ENCODE assay signal across 18 cellular contexts in genomic region chr5:171513591-171513990, GRCh38.
DNase-seq lines count a peak whose midpoint lies in the region; ATAC-seq and TF ChIP-seq lines count a peak whose summit lies in the region.
"Had no signal": no experiment of that assay in that cellular context is flagged by ENCODE, and none has a peak within 500 bp of the region (broad histone marks: within the 10 kb centered on the region; RNA-seq: fewer than 3 reads in every experiment).

No MANE protein-coding gene starts in this region.

- no peak overlapping the region for H4K91ac ChIP-seq in IMR-90 (ENCODE audit: insufficient read depth, low read depth, low read length)

- no peak overlapping the region for H3K9ac ChIP-seq in IMR-90 (ENCODE audit: low read depth, low read length)
- H3K9ac ChIP-seq: BLaER1 had no signal

- H3K4me3 Mint-ChIP-seq in naive thymus-derived CD8-positive, alpha-beta T cell, result no peak overlapping the region
- H3K4me3 Mint-ChIP-seq: CD14-positive monocyte; CD4-positive, alpha-beta memory T cell had no signal

- H3K56ac ChIP-seq in IMR-90 (ENCODE audit: extremely low read depth, insufficient read depth, low read length), result no peak overlapping the region

- no peak overlapping the region for H2BK15ac ChIP-seq in IMR-90 (ENCODE audit: low read depth, low read length)

- POLR2A ChIA-PET in IMR-90 (lab: Charles Lee; ENCODE audit: unreplicated experiment), result no interaction called here
- POLR2A ChIA-PET in naive thymus-derived CD8-positive, alpha-beta T cell (lab: Charles Lee), result no interaction called here

- CTCF ChIA-PET in IMR-90 (lab: Yijun Ruan, JAX), result no interaction called here

- H4K8ac ChIP-seq in IMR-90 (ENCODE audit: low read depth in 2 of 2, low read length in 2 of 2), result no peak overlapping the region

- no peak for ATAC-seq in IMR-90 (ENCODE audit: low read depth)
- no peak for ATAC-seq in GM18517 (IDR thresholded peaks at IDR 0.05; ENCODE audit: unreplicated experiment)
- ATAC-seq in naive thymus-derived CD8-positive, alpha-beta T cell, result no peak
- ATAC-seq in HG02678 (IDR thresholded peaks at IDR 0.05; ENCODE audit: unreplicated experiment), result no peak
- ATAC-seq: A549 had no signal

- no peak overlapping the region for H2BK5ac ChIP-seq in IMR-90 (ENCODE audit: low read depth, low read length, poor library complexity, severe bottlenecking)

- no peaks in the 10 kb centered on the region for H3K9me1 ChIP-seq in IMR-90 (ENCODE audit: insufficient read depth, low read length)

- H3K4ac ChIP-seq in IMR-90 (ENCODE audit: low read depth, low read length), result no peak overlapping the region

- no peaks in the 10 kb centered on the region for H3K36me3 ChIP-seq in IMR-90 (ENCODE audit: control insufficient read depth, insufficient read depth, low read length)
- H3K36me3 ChIP-seq: BLaER1, HAP-1 had no signal

- intact Hi-C loops in IMR-90 (cut with micrococcal nuclease), result no loop called here

- no peak overlapping the region for H2AK5ac ChIP-seq in IMR-90 (ENCODE audit: low read depth, low read length)

- H2AFZ ChIP-seq in IMR-90 (replicated peaks; ENCODE audit: low read length, poor library complexity), result no peak overlapping the region

- H3K27ac Mint-ChIP-seq in naive thymus-derived CD8-positive, alpha-beta T cell, result no peak overlapping the region
- H3K27ac Mint-ChIP-seq: CD14-positive monocyte; CD4-positive, alpha-beta memory T cell had no signal

- DNase-seq in AG20443 (ENCODE audit: low spot score), result peak; percentile 43
- peak; percentile 18 for DNase-seq in IMR-90
- peak; percentile 11 for DNase-seq in epithelial cell of esophagus (ENCODE audit: low read depth)
- DNase-seq in fibroblast of peridontal ligament (ENCODE audit: extremely low read depth), result peak; percentile 18
- no peak for DNase-seq in naive thymus-derived CD8-positive, alpha-beta T cell
- no peak for DNase-seq in activated CD8-positive, alpha-beta memory T cell treated with anti-CD3 and anti-CD28 coated beads, Interleukin-2, amount 50 U/mL, for 48 hours
- DNase-seq: CD4-positive, alpha-beta memory T cell; DMS153; DMS79; GDM1 had no signal

- no peak overlapping the region for H2BK120ac ChIP-seq in IMR-90 (ENCODE audit: low read depth, low read length)

- TF ChIP-seq RAD21 in IMR-90 (IDR thresholded peaks at IDR 0.05; ENCODE audit: low read length), result no peak

- no peaks in the 10 kb centered on the region for H3K79me1 ChIP-seq in IMR-90 (ENCODE audit: low read depth in 1 of 2, low read length in 2 of 2)

- H3K27me3 Mint-ChIP-seq in naive thymus-derived CD8-positive, alpha-beta T cell, result peaks cover 13 to 28% (median 19%) of the 10 kb centered on the region in 5 donors

- no peak overlapping the region for H3K4me2 ChIP-seq in IMR-90 (ENCODE audit: low read depth, low read length)
- H3K4me2 ChIP-seq: A549, BLaER1 had no signal

- no peak overlapping the region for H3K27ac ChIP-seq in IMR-90 (ENCODE audit: insufficient read depth, low read length)
- H3K27ac ChIP-seq: 22Rv1, A549, BLaER1, HL-60 had no signal

- peaks cover 8% of the 10 kb centered on the region for H3K27me3 ChIP-seq in IMR-90 (ENCODE audit: control insufficient read depth, insufficient read depth, low read length)
- H3K27me3 ChIP-seq: BLaER1 had no signal

- TF ChIP-seq POLR2A in IMR-90 (IDR thresholded peaks at IDR 0.05; ENCODE audit: low read depth, low read length), result no peak

- H3K18ac ChIP-seq in IMR-90 (ENCODE audit: low read depth, low read length), result no peak overlapping the region

- BruUV-seq in IMR-90 (replicated peaks; lab: Mats Ljungman, UMichigan), result no TSS peak

- H4K5ac ChIP-seq in IMR-90 (ENCODE audit: low read depth, low read length), result no peak overlapping the region

- no peak overlapping the region for H3K4me3 ChIP-seq in IMR-90 (ENCODE audit: insufficient read depth, low read depth, low read length)
- no peak overlapping the region for H3K4me3 ChIP-seq in epithelial cell of esophagus (ENCODE audit: low read length)
- H3K4me3 ChIP-seq: A549, BLaER1, HAP-1 had no signal

- H4K20me1 ChIP-seq in IMR-90 (ENCODE audit: insufficient read depth, low read length), result no peaks in the 10 kb centered on the region
- H4K20me1 ChIP-seq: BLaER1 had no signal

- no peak overlapping the region for H2BK20ac ChIP-seq in IMR-90 (ENCODE audit: low read depth, low read length)

- H3K4me1 Mint-ChIP-seq in naive thymus-derived CD8-positive, alpha-beta T cell, result peaks cover 0 to 4% (median 0%) of the 10 kb centered on the region in 4 donors
- H3K4me1 Mint-ChIP-seq: CD14-positive monocyte; CD4-positive, alpha-beta memory T cell had no signal

- TF ChIP-seq CTCF in IMR-90 (conservative IDR thresholded peaks at IDR 0.05; ENCODE audit: low read depth, low read length), result no peak
- no peak for TF ChIP-seq CTCF in epithelial cell of esophagus (IDR thresholded peaks at IDR 0.05; ENCODE audit: insufficient read depth, low read depth, low read length, missing control alignments)

- WGBS in IMR-90 (ENCODE audit: extremely low coverage in 2 of 2, insufficient read length in 1 of 2), 2 experiments, result no CpG with 5 or more reads among the region's 2 CpGs

- H3K9me3 Mint-ChIP-seq in naive thymus-derived CD8-positive, alpha-beta T cell, result no peaks in the 10 kb centered on the region
- H3K9me3 Mint-ChIP-seq: CD14-positive monocyte; CD4-positive, alpha-beta memory T cell had no signal

- in situ Hi-C loops in IMR-90 (cut with MboI; ENCODE audit: low sequenced_read_pairs), result no loop called here

- no peaks in the 10 kb centered on the region for H3K4me1 ChIP-seq in IMR-90 (ENCODE audit: control insufficient read depth, insufficient read depth, low read length)
- H3K4me1 ChIP-seq: A549, BLaER1, HAP-1 had no signal

- H2AK9ac ChIP-seq in IMR-90 (replicated peaks; ENCODE audit: low read depth, low read length, poor library complexity), result no peak overlapping the region

- H3K36me3 Mint-ChIP-seq in naive thymus-derived CD8-positive, alpha-beta T cell, result no peaks in the 10 kb centered on the region
- H3K36me3 Mint-ChIP-seq: CD14-positive monocyte; CD4-positive, alpha-beta memory T cell had no signal

- no peak overlapping the region for H3K14ac ChIP-seq in IMR-90 (replicated peaks; ENCODE audit: low read depth, low read length)

- no peak overlapping the region for H3K23ac ChIP-seq in IMR-90 (ENCODE audit: low read depth, low read length)

- no peaks in the 10 kb centered on the region for H3K9me3 ChIP-seq in IMR-90 (ENCODE audit: control insufficient read depth, insufficient read depth, low read length)
- H3K9me3 ChIP-seq: A549, BLaER1, HAP-1 had no signal

- dilution Hi-C loops in IMR-90 (cut with HindIII; ENCODE audit: low sequenced_read_pairs, unreplicated experiment), result no loop called here

TF ChIP-seq in IMR-90, 13 proteins besides CTCF, POLR2A, EP300 and RAD21:
- TF ChIP-seq RCOR1 (IDR thresholded peaks at IDR 0.05; ENCODE audit: insufficient replicate concordance, low read length) (no peak), CHD1 (IDR thresholded peaks at IDR 0.05; ENCODE audit: low read depth, low read length) (no peak), BHLHE40 (IDR thresholded peaks at IDR 0.05; ENCODE audit: low read depth, low read length) (no peak), CEBPB (IDR thresholded peaks at IDR 0.05; ENCODE audit: low read depth, low read length) (no peak)

Comparison
In these comparisons a context has a peak if more than half of its experiments do, and no peak if none do; other contexts are left out.
1. DNase-seq: peak in AG20443 (single experiment), IMR-90 (single experiment), epithelial cell of esophagus (single experiment) and fibroblast of peridontal ligament (single experiment); none in naive thymus-derived CD8-positive, alpha-beta T cell (0 of 10) and activated CD8-positive, alpha-beta memory T cell treated with anti-CD3 and anti-CD28 coated beads, Interleukin-2, amount 50 U/mL, for 48 hours (single experiment).